ENCODE assay signal across 11 cellular contexts in genomic region chr1:110012100-110012499, GRCh38. TPM values are rescaled to one million over a fixed set of nuclear protein-coding genes. Genes with fewer than 3 reads are reported as not detected.
DNase-seq lines count a peak whose midpoint lies in the region; ATAC-seq and TF ChIP-seq lines count a peak whose summit lies in the region.
"Had no signal": no experiment of that assay in that cellular context is flagged by ENCODE, and none has a peak within 500 bp of the region (broad histone marks: within the 10 kb centered on the region; RNA-seq: fewer than 3 reads in every experiment).

No MANE protein-coding gene starts in this region.

- no peak overlapping the region for H3K9ac ChIP-seq in endocrine pancreas (ENCODE audit: control insufficient read depth, insufficient read depth, low read length)

- no peaks in the 10 kb centered on the region for H3K27me3 ChIP-seq in endocrine pancreas (ENCODE audit: control insufficient read depth, insufficient read depth, low read length)
- no peaks in the 10 kb centered on the region for H3K27me3 ChIP-seq in aorta (ENCODE audit: control insufficient read depth in 1 of 2, insufficient read depth in 2 of 2, low read length in 1 of 2)
- no peaks in the 10 kb centered on the region for H3K27me3 ChIP-seq in PC-9 (ENCODE audit: insufficient read depth, low read depth)

- H3K4me1 ChIP-seq in endocrine pancreas (ENCODE audit: control insufficient read depth, insufficient read depth, low read length) (peaks cover 33% of the 10 kb centered on the region), aorta (ENCODE audit: control insufficient read depth in 1 of 2, insufficient read depth in 2 of 2, low read length in 2 of 2) (no peaks in the 10 kb centered on the region), PC-9 (replicated peaks; ENCODE audit: insufficient read depth) (peaks cover 10% of the 10 kb centered on the region)

- ATAC-seq in GM18502 (IDR thresholded peaks at IDR 0.05; ENCODE audit: poor library complexity, unreplicated experiment) (peak; percentile 74), GM21381 (IDR thresholded peaks at IDR 0.05; ENCODE audit: unreplicated experiment) (peak; percentile 63), HG03159 (IDR thresholded peaks at IDR 0.05; ENCODE audit: unreplicated experiment) (peak; percentile 80), aorta (ENCODE audit: low FRiP score) (no peak)
- ATAC-seq in activated CD4-positive, alpha-beta T cell treated with anti-CD3 and anti-CD28 coated beads for 36 hours, result no peak

- H3K9me2 ChIP-seq in PC-9 (ENCODE audit: insufficient read depth), result no peaks in the 10 kb centered on the region

- peaks cover 67% of the 10 kb centered on the region for H3F3A ChIP-seq in PC-9 (ENCODE audit: insufficient read depth, low read depth)

- TF ChIP-seq CTCF in PC-9 (conservative IDR thresholded peaks at IDR 0.05), result no peak

- peaks cover 13% of the 10 kb centered on the region; the same call in 1 of the 2 replicates for H4K20me1 ChIP-seq in PC-9 (ENCODE audit: insufficient read depth)

- POLR2A ChIA-PET in activated CD4-positive, alpha-beta T cell treated with anti-CD3 and anti-CD28 coated beads for 36 hours (lab: Charles Lee), result no interaction called here
- POLR2A ChIA-PET in PC-9 (lab: Charles Lee; ENCODE audit: unreplicated experiment), result no interaction called here

- H3K4me1 Mint-ChIP-seq in activated CD4-positive, alpha-beta T cell treated with anti-CD3 and anti-CD28 coated beads for 36 hours, result no peaks in the 10 kb centered on the region

- H3K36me3 ChIP-seq in endocrine pancreas (ENCODE audit: control insufficient read depth, insufficient read depth, low read length) (peaks cover 12% of the 10 kb centered on the region), aorta (ENCODE audit: control insufficient read depth in 1 of 2, insufficient read depth in 2 of 2, low read length in 1 of 2) (peaks cover 16 to 21% of the 10 kb centered on the region in 2 donors), PC-9 (ENCODE audit: low read depth) (peaks cover 83% of the 10 kb centered on the region)

- BruUV-seq in PC-9 (replicated peaks; lab: Mats Ljungman, UMichigan), result no TSS peak

- intact Hi-C loops in aorta (cut with DNase I), result no loop called here
- intact Hi-C loops in activated CD4-positive, alpha-beta T cell treated with anti-CD3 and anti-CD28 coated beads for 36 hours (cut with DNase I, micrococcal nuclease), result no loop called here
- intact Hi-C loops in PC-9 (cut with micrococcal nuclease; ENCODE audit: unreplicated experiment), result loop anchor here (5.0 kb wide), 1 partner anchor 370 kb away; no protein-coding TSS in a partner anchor

- H3K4me2 ChIP-seq in PC-9, result no peak overlapping the region

- H2AFZ ChIP-seq in PC-9, result no peak overlapping the region

- CTCF ChIA-PET in activated CD4-positive, alpha-beta T cell treated with anti-CD3 and anti-CD28 coated beads for 36 hours (lab: Charles Lee), result interaction anchor here (0.6 to 4.1 kb wide), 9 partner anchors 10 to 466 kb away, joined by 3 to 33 read pairs (median 8); partner anchors contain the start of gene AHCYL1
- CTCF ChIA-PET in PC-9 (lab: Charles Lee), result interaction anchor here (0.7 to 1.9 kb wide), 4 partner anchors 24 to 235 kb away, joined by 3 to 9 read pairs (median 4); partner anchors contain the start of gene AHCYL1

- H3K9me3 Mint-ChIP-seq in activated CD4-positive, alpha-beta T cell treated with anti-CD3 and anti-CD28 coated beads for 36 hours (ENCODE audit: low read depth), result no peaks in the 10 kb centered on the region
- H3K9me3 Mint-ChIP-seq: activated CD4-positive, alpha-beta T cell treated with anti-CD3 and anti-CD28 coated beads, Interleukin-2, amount 10 ng/mL, durations not matched to agents 24 days and 14 days had no signal

- H3K27ac Mint-ChIP-seq in activated CD4-positive, alpha-beta T cell treated with anti-CD3 and anti-CD28 coated beads for 36 hours, result no peak overlapping the region

- no peaks in the 10 kb centered on the region for H3K27me3 Mint-ChIP-seq in activated CD4-positive, alpha-beta T cell treated with anti-CD3 and anti-CD28 coated beads for 36 hours
- H3K27me3 Mint-ChIP-seq: activated CD4-positive, alpha-beta T cell treated with anti-CD3 and anti-CD28 coated beads, Interleukin-2, amount 10 ng/mL, durations not matched to agents 24 days and 14 days had no signal

- WGBS in aorta, 2 donors, result 80 to 84% methylated on average over 4 of the region's 4 CpGs

- DNase-seq in DMS79 (lab: John Stamatoyannopoulos, UW) (no peak), aorta (no peak), PC-9 (no peak)
- DNase-seq in activated CD4-positive, alpha-beta T cell treated with anti-CD3 and anti-CD28 coated beads for 36 hours, result no peak
- DNase-seq: NCI-H774 had no signal

- H3K27ac ChIP-seq in aorta (ENCODE audit: low read depth in 1 of 2, low read length in 2 of 2) (no peak overlapping the region), PC-9 (no peak overlapping the region)

- peaks cover 47% of the 10 kb centered on the region for H3K36me3 Mint-ChIP-seq in activated CD4-positive, alpha-beta T cell treated with anti-CD3 and anti-CD28 coated beads for 36 hours (ENCODE audit: low read depth)

- no peak overlapping the region for H3K4me3 Mint-ChIP-seq in activated CD4-positive, alpha-beta T cell treated with anti-CD3 and anti-CD28 coated beads for 36 hours
- H3K4me3 Mint-ChIP-seq: activated CD4-positive, alpha-beta T cell treated with anti-CD3 and anti-CD28 coated beads, Interleukin-2, amount 10 ng/mL, durations not matched to agents 24 days and 14 days had no signal

- peak overlapping the region; percentile 3 for H3K4me3 ChIP-seq in endocrine pancreas (ENCODE audit: control insufficient read depth, insufficient read depth, low read length)
- no peak overlapping the region for H3K4me3 ChIP-seq in aorta (ENCODE audit: low read length in 2 of 2)
- H3K4me3 ChIP-seq in PC-9, result no peak overlapping the region

- H3K79me2 ChIP-seq in PC-9 (ENCODE audit: low read depth), result peaks cover 48% of the 10 kb centered on the region

- H3K9me3 ChIP-seq in endocrine pancreas (ENCODE audit: control insufficient read depth, low read length) (no peaks in the 10 kb centered on the region), aorta (ENCODE audit: control insufficient read depth, low read length) (no peaks in the 10 kb centered on the region), PC-9 (ENCODE audit: insufficient read depth, low read depth) (no peaks in the 10 kb centered on the region)

RNA-seq across cellular contexts. Expression of gene STRIP1, which starts 22.3 kb away (rescaled TPM):
- 10 to 100 TPM; 28.6 to 45.9 TPM for total RNA-seq in aorta
- polyA plus RNA-seq in aorta, result 10 to 100 TPM in 1 of 2 donors, 1 to 10 TPM in 1; 8.3 to 26.0 TPM
- total RNA-seq in activated CD4-positive, alpha-beta T cell treated with anti-CD3 and anti-CD28 coated beads for 36 hours, result 10 to 100 TPM; 20.7 to 21.5 TPM
- total RNA-seq in PC-9 (2021), result 32.1 and 36.5 TPM in 2 replicates

RNA-seq across cellular contexts. Expression of gene AHCYL1, which starts 27.5 kb away (rescaled TPM):
- total RNA-seq in aorta (10 to 100 TPM; 69.0 to 79.0 TPM), PC-9 (2021) (143 and 147 TPM in 2 replicates)
- polyA plus RNA-seq in aorta, result 10 to 100 TPM; 41.9 to 50.0 TPM
- 10 to 100 TPM; 79.1 to 82.6 TPM for total RNA-seq in activated CD4-positive, alpha-beta T cell treated with anti-CD3 and anti-CD28 coated beads for 36 hours

RNA-seq across cellular contexts. Expression of gene ALX3, which starts 58.4 kb away (rescaled TPM):
- total RNA-seq in aorta (not detected), PC-9 (2021) (not detected in 2 replicates)
- polyA plus RNA-seq in aorta, result not detected
- not detected for total RNA-seq in activated CD4-positive, alpha-beta T cell treated with anti-CD3 and anti-CD28 coated beads for 36 hours
- total RNA-seq: activated CD4-positive, alpha-beta T cell treated with anti-CD3 and anti-CD28 coated beads, Interleukin-2, amount 10 ng/mL, durations not matched to agents 24 days and 14 days; dermis blood vessel endothelial cell had no signal

Comparison
In these comparisons a context has a peak if more than half of its experiments do, and no peak if none do; other contexts are left out.
1. ATAC-seq: peak in GM18502 (single experiment), GM21381 (single experiment) and HG03159 (single experiment); none in aorta (single experiment) and activated CD4-positive, alpha-beta T cell treated with anti-CD3 and anti-CD28 coated beads for 36 hours (single experiment).